ENCODE assay signal across 17 cellular contexts in the genomic region with DNA sequence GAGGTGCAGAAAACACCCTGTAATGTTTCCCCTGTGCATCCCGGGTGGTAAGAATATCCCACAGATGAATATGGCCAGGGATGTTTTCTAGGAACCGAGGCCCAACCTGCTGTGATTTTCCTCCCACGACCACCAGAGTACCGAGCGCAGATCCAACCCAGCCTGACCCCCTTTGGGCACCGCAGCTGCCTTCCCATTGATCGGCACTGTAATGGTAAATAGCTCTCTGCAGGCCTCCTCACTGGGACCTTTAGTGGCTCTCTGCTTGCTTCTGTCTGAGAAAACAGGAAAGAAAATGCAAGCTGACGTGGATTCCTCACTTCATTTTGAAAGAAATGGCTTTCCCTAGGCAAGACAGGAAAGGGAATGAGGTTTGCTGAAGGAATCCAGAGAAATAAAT. TPM values are rescaled to one million over a fixed set of nuclear protein-coding genes. Genes with fewer than 3 reads are reported as not detected.
"Had no signal": no experiment of that assay in that cellular context is flagged by ENCODE, and none has a peak within 500 bp of the region (broad histone marks: within the 10 kb centered on the region; RNA-seq: fewer than 3 reads in every experiment).

No MANE protein-coding gene starts in this region.

- H3K4me3 ChIP-seq: colonic mucosa, esophagus muscularis mucosa, lower lobe of right lung, ovary, sigmoid colon, spleen, tibial artery had no signal

- ATAC-seq: activated CD4-positive, alpha-beta T cell treated with anti-CD3 and anti-CD28 coated beads for 36 hours; activated CD8-positive, alpha-beta memory T cell treated with anti-CD3 and anti-CD28 coated beads, Interleukin-2, amount 10 ng/mL, durations not matched to agents 7 days and 5 days; left colon; lower lobe of right lung had no signal

- DNase-seq: activated CD4-positive, alpha-beta memory T cell treated with anti-CD3 and anti-CD28 coated beads for 36 hours; activated CD4-positive, alpha-beta T cell treated with anti-CD3 and anti-CD28 coated beads for 36 hours; activated CD8-positive, alpha-beta memory T cell treated with anti-CD3 and anti-CD28 coated beads, Interleukin-2, amount 10 ng/mL, durations not matched to agents 7 days and 5 days; activated gamma-delta T cell; activated T-cell treated with anti-CD3 and anti-CD28 coated beads, Interleukin-2, amount 50 U/mL, for 24 hours; amniotic stem cell; colonic mucosa; hippocampal formation; left colon; lower lobe of right lung; ovary; sigmoid colon; spleen; WERI-Rb-1 had no signal

- H3K27ac ChIP-seq: colonic mucosa, esophagus muscularis mucosa, lower lobe of right lung, ovary, sigmoid colon, spleen, tibial artery, WERI-Rb-1 had no signal

- H3K36me3 ChIP-seq: colonic mucosa, esophagus muscularis mucosa, lower lobe of right lung, ovary, sigmoid colon, spleen, tibial artery, WERI-Rb-1 had no signal

- H3K9me3 ChIP-seq: colonic mucosa, esophagus muscularis mucosa, lower lobe of right lung, ovary, sigmoid colon, spleen, tibial artery had no signal

- H3K4me1 ChIP-seq: colonic mucosa had no signal

- H3K27me3 ChIP-seq: colonic mucosa, ovary, sigmoid colon, tibial artery had no signal

RNA-seq across cellular contexts. Expression of a gene that starts 32.0 kb away (rescaled TPM):
- total RNA-seq: activated CD4-positive, alpha-beta memory T cell treated with anti-CD3 and anti-CD28 coated beads for 36 hours; activated CD4-positive, alpha-beta T cell treated with anti-CD3 and anti-CD28 coated beads for 36 hours; activated CD8-positive, alpha-beta memory T cell treated with anti-CD3 and anti-CD28 coated beads, Interleukin-2, amount 10 ng/mL, durations not matched to agents 7 days and 5 days; esophagus muscularis mucosa; lower lobe of right lung; spleen had no signal
- polyA plus RNA-seq: neural cell, ovary had no signal
